8 cellular contexts compared by ENCODE assay signal in genomic region chr10:71964669-71965515, GRCh38. TPM values are rescaled to one million over a fixed set of nuclear protein-coding genes. Genes with fewer than 3 reads are reported as not detected.
DNase-seq lines count a peak whose midpoint lies in the region; ATAC-seq and TF ChIP-seq lines count a peak whose summit lies in the region.

No MANE protein-coding gene starts in this region.

- DNase-seq in H7 = peak; percentile 81
- DNase-seq in WERI-Rb-1 = peak; percentile 50
- peak; percentile 88 for DNase-seq in coronary artery (ENCODE audit: low spot score)
- DNase-seq in lower leg skin (ENCODE audit: low spot score in 2 of 2) = peak in 1 of 2 donors; percentile 95
- DNase-seq in stimulated activated CD4-positive, alpha-beta T cell treated with anti-CD3 and anti-CD28 coated beads, TNF-alpha, amount 100 ng/mL, for 4 hours (ENCODE audit: low read depth in 3 of 3) = peak; percentile 27 to 34 (median 31)
- no peak for DNase-seq in NCI-H446 (lab: John Stamatoyannopoulos, UW)

- TF ChIP-seq POLR2A in lower leg skin (IDR thresholded peaks at IDR 0.05) = no peak

- TF ChIP-seq CTCF in WERI-Rb-1 (IDR thresholded peaks at IDR 0.05; ENCODE audit: low read depth, low read length) = no peak
- TF ChIP-seq CTCF in coronary artery (IDR thresholded peaks at IDR 0.05) = no peak
- TF ChIP-seq CTCF in lower leg skin (IDR thresholded peaks at IDR 0.05) = no peak

- no peaks in the 10 kb centered on the region for H3K36me3 ChIP-seq in H7 (replicated peaks; ENCODE audit: control insufficient read depth, insufficient read depth, low read length)
- H3K36me3 ChIP-seq in WERI-Rb-1 = no peaks in the 10 kb centered on the region

- WGBS in lower leg skin, 2 donors = 2% methylated on average over 26 to 33 of the region's 59 CpGs

- ATAC-seq in HG02840 (IDR thresholded peaks at IDR 0.05; ENCODE audit: low FRiP score, unreplicated experiment) (no peak), GM19035 (IDR thresholded peaks at IDR 0.05; ENCODE audit: unreplicated experiment) (no peak)

- intact Hi-C loops in lower leg skin (cut with DNase I; ENCODE audit: low total_unique reads) = no loop called here

- H3K27ac ChIP-seq in WERI-Rb-1 (peak overlapping the region; percentile 66), coronary artery (peak overlapping the region; percentile 96 to 98)

- no peaks in the 10 kb centered on the region for H3K9me3 ChIP-seq in WERI-Rb-1 (ENCODE audit: severe bottlenecking)

- H3K27me3 ChIP-seq in H7 (ENCODE audit: control insufficient read depth, insufficient read depth, low read length) (peaks cover 28% of the 10 kb centered on the region), WERI-Rb-1 (ENCODE audit: insufficient read depth, low read depth, severe bottlenecking) (no peaks in the 10 kb centered on the region)

- H3K4me3 ChIP-seq in H7 (ENCODE audit: insufficient read depth, low read depth, low read length) (peak overlapping the region; percentile 77), WERI-Rb-1 (ENCODE audit: low read depth, low read length) (peak overlapping the region; percentile 69), coronary artery (peak overlapping the region; percentile 82), lower leg skin (ENCODE audit: low read depth, poor library complexity, severe bottlenecking) (peak overlapping the region; percentile 78)

RNA-seq across cellular contexts. Expression of gene CHST3, which starts 0.7 kb away (rescaled TPM):
- total RNA-seq in H7 (2014; rRNA removed; shearing (Covaris generic)) = 4.1 and 4.2 TPM in 2 replicates
- 10 to 100 TPM; 15.7 to 33.0 (median 20.6) TPM for total RNA-seq in lower leg skin

Comparison
In these comparisons a context has a peak if more than half of its experiments do, and no peak if none do; other contexts are left out.
1. DNase-seq: peak in H7 (single experiment), WERI-Rb-1 (single experiment), coronary artery (single experiment) and stimulated activated CD4-positive, alpha-beta T cell treated with anti-CD3 and anti-CD28 coated beads, TNF-alpha, amount 100 ng/mL, for 4 hours (3 of 3); none in NCI-H446 (0 of 2).
2. Peak in every context shown above with its lines, with median percentiles within 50 percentile points of each other: H3K4me3 ChIP-seq.